Comparison of ENCODE assay signal across 24 cellular contexts in the genomic region with DNA sequence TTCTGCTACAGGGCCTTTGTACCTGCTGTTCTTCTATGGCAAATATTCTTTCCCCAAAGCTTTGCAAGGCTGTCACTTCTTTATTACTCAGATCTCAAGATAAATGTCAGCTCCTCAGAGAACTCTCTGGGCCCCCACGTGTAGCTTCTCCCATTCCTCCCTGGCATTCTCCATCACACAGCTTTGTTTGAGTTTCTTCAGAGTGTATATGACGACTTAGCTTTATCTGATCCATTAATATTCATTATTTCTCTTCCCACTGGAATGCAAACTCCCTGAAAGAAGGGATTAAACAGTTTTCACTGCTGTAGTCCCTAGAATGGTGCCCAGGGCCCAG.
DNase-seq lines count a peak whose midpoint lies in the region; ATAC-seq, FAIRE-seq and TF ChIP-seq lines count a peak whose summit lies in the region.
"Had no signal": no experiment of that assay in that cellular context is flagged by ENCODE, and none has a peak within 500 bp of the region (broad histone marks: within the 10 kb centered on the region; RNA-seq: fewer than 3 reads in every experiment).

No MANE protein-coding gene starts in this region.

- H3K4me3 ChIP-seq in kidney (ENCODE audit: low read length in 2 of 2), result no peak overlapping the region
- H3K4me3 ChIP-seq: gastroesophageal sphincter, GM23248, tibial nerve had no signal

- H3K27ac ChIP-seq in kidney (ENCODE audit: low read depth in 2 of 2, low read length in 2 of 2), result no peak overlapping the region
- H3K27ac ChIP-seq: 22Rv1, gastroesophageal sphincter, GM23248, parathyroid adenoma, tibial nerve had no signal

- H3K36me3 Mint-ChIP-seq in T-helper 1 cell treated with Interleukin-12 subunit alpha and Interleukin-12 subunit beta and Interleukin-4 antibody, amounts not matched to agents 30 μg/mL and 1 μg/mL, for 36 hours (ENCODE audit: low read depth), result peaks cover 18% of the 10 kb centered on the region
- H3K36me3 Mint-ChIP-seq in activated naive CD4-positive, alpha-beta T cell treated with anti-CD3 and anti-CD28 coated beads, Interleukin-2, amount 50 U/mL, for 72 hours, result peaks cover 28 to 37% of the 10 kb centered on the region in 2 donors
- peaks cover 15% of the 10 kb centered on the region for H3K36me3 Mint-ChIP-seq in activated naive CD4-positive, alpha-beta T cell treated with anti-CD3 and anti-CD28 coated beads, Interleukin-2, amount 10 ng/mL, durations not matched to agents 7 days and 5 days
- H3K36me3 Mint-ChIP-seq in activated naive CD8-positive, alpha-beta T cell treated with anti-CD3 and anti-CD28 coated beads for 36 hours, result peaks cover 60% of the 10 kb centered on the region

- H3K9me3 ChIP-seq in kidney (ENCODE audit: control insufficient read depth in 1 of 2, low read length in 2 of 2), result no peaks in the 10 kb centered on the region
- H3K9me3 ChIP-seq: gastroesophageal sphincter, tibial nerve had no signal

- no peak for ATAC-seq in activated naive CD4-positive, alpha-beta T cell treated with anti-CD3 and anti-CD28 coated beads, Interleukin-2, amount 50 U/mL, for 72 hours
- ATAC-seq: gastroesophageal sphincter, left ventricle myocardium superior, right cardiac atrium had no signal

- intact Hi-C loops in kidney (cut with DNase I), result no loop called here

- DNase-seq in T-helper 1 cell (no peak), kidney (no peak)
- no peak for DNase-seq in activated naive CD4-positive, alpha-beta T cell treated with anti-CD3 and anti-CD28 coated beads, Interleukin-2, amount 50 U/mL, for 72 hours (ENCODE audit: low spot score in 2 of 2)
- no peak for DNase-seq in activated naive CD4-positive, alpha-beta T cell treated with anti-CD3 and anti-CD28 coated beads, Interleukin-2, amount 10 ng/mL, durations not matched to agents 7 days and 5 days
- DNase-seq in activated naive CD8-positive, alpha-beta T cell treated with anti-CD3 and anti-CD28 coated beads for 36 hours, result no peak
- DNase-seq in stimulated activated CD4-positive, alpha-beta T cell treated with anti-CD3 and anti-CD28 coated beads, Interleukin-4, amount 100 ng/mL, for 24 hours, result no peak
- no peak for DNase-seq in stimulated activated CD4-positive, alpha-beta T cell treated with anti-CD3 and anti-CD28 coated beads, Interleukin-15, amount 100 ng/mL, for 24 hours
- DNase-seq: activated gamma-delta T cell; DMS53; GM23248; HFFc6; left ventricle myocardium superior; NCI-H1105 treated with DMSO at 0.1 percent for 48 hours; NCI-H2081; NCI-H345; stimulated activated CD4-positive, alpha-beta T cell treated with anti-CD3 and anti-CD28 coated beads, Interleukin-4, amount 100 ng/mL, for 4 hours had no signal

- H3K27ac Mint-ChIP-seq in T-helper 1 cell treated with Interleukin-12 subunit alpha and Interleukin-12 subunit beta and Interleukin-4 antibody, amounts not matched to agents 30 μg/mL and 1 μg/mL, for 36 hours, result peak overlapping the region; percentile 60
- peak overlapping the region; percentile 11 to 29 for H3K27ac Mint-ChIP-seq in activated naive CD4-positive, alpha-beta T cell treated with anti-CD3 and anti-CD28 coated beads, Interleukin-2, amount 50 U/mL, for 72 hours
- H3K27ac Mint-ChIP-seq in activated naive CD4-positive, alpha-beta T cell treated with anti-CD3 and anti-CD28 coated beads, Interleukin-2, amount 10 ng/mL, durations not matched to agents 7 days and 5 days, result no peak overlapping the region
- H3K27ac Mint-ChIP-seq in activated naive CD8-positive, alpha-beta T cell treated with anti-CD3 and anti-CD28 coated beads for 36 hours, result peak overlapping the region; percentile 42
- H3K27ac Mint-ChIP-seq: activated B cell treated with CpG ODN at 0.5 μM for 24 hours, HFFc6 had no signal

- H3K27me3 Mint-ChIP-seq in T-helper 1 cell treated with Interleukin-12 subunit alpha and Interleukin-12 subunit beta and Interleukin-4 antibody, amounts not matched to agents 30 μg/mL and 1 μg/mL, for 36 hours (ENCODE audit: low read depth), result no peaks in the 10 kb centered on the region
- no peaks in the 10 kb centered on the region for H3K27me3 Mint-ChIP-seq in activated naive CD4-positive, alpha-beta T cell treated with anti-CD3 and anti-CD28 coated beads, Interleukin-2, amount 10 ng/mL, durations not matched to agents 7 days and 5 days
- no peaks in the 10 kb centered on the region for H3K27me3 Mint-ChIP-seq in activated naive CD8-positive, alpha-beta T cell treated with anti-CD3 and anti-CD28 coated beads for 36 hours
- H3K27me3 Mint-ChIP-seq: activated B cell treated with CpG ODN at 0.5 μM for 24 hours had no signal

- no peaks in the 10 kb centered on the region for H3K9me3 Mint-ChIP-seq in T-helper 1 cell treated with Interleukin-12 subunit alpha and Interleukin-12 subunit beta and Interleukin-4 antibody, amounts not matched to agents 30 μg/mL and 1 μg/mL, for 36 hours
- no peaks in the 10 kb centered on the region for H3K9me3 Mint-ChIP-seq in activated naive CD4-positive, alpha-beta T cell treated with anti-CD3 and anti-CD28 coated beads, Interleukin-2, amount 50 U/mL, for 72 hours
- no peaks in the 10 kb centered on the region for H3K9me3 Mint-ChIP-seq in activated naive CD4-positive, alpha-beta T cell treated with anti-CD3 and anti-CD28 coated beads, Interleukin-2, amount 10 ng/mL, durations not matched to agents 7 days and 5 days
- H3K9me3 Mint-ChIP-seq in activated naive CD8-positive, alpha-beta T cell treated with anti-CD3 and anti-CD28 coated beads for 36 hours, result no peaks in the 10 kb centered on the region
- H3K9me3 Mint-ChIP-seq: activated B cell treated with CpG ODN at 0.5 μM for 24 hours, HFFc6, nephron had no signal

- H3K4me1 ChIP-seq in kidney (ENCODE audit: control insufficient read depth in 1 of 2, insufficient read depth in 1 of 2, low read depth in 1 of 2, low read length in 2 of 2), result peaks cover 0 to 7% of the 10 kb centered on the region in 2 donors
- H3K4me1 ChIP-seq: parathyroid adenoma had no signal

- CTCF ChIA-PET in activated naive CD4-positive, alpha-beta T cell treated with anti-CD3 and anti-CD28 coated beads, Interleukin-2, amount 10 ng/mL, durations not matched to agents 7 days and 5 days (lab: Charles Lee), result interaction anchor here (1.6 to 2.8 kb wide), 4 partner anchors 14 to 85 kb away, joined by 6 to 17 read pairs (median 9); no protein-coding TSS in a partner anchor

- TF ChIP-seq CTCF in kidney (IDR thresholded peaks at IDR 0.05; ENCODE audit: borderline replicate concordance, extremely low read depth, insufficient read depth), result no peak

- FAIRE-seq in kidney (lab: Jason Lieb, UNC), result no peak

- no peaks in the 10 kb centered on the region for H3K36me3 ChIP-seq in kidney (ENCODE audit: control insufficient read depth in 1 of 2, insufficient read depth in 2 of 2, low read length in 2 of 2)
- H3K36me3 ChIP-seq: gastroesophageal sphincter, tibial nerve had no signal

- H3K4me3 Mint-ChIP-seq in T-helper 1 cell treated with Interleukin-12 subunit alpha and Interleukin-12 subunit beta and Interleukin-4 antibody, amounts not matched to agents 30 μg/mL and 1 μg/mL, for 36 hours, result peak overlapping the region; percentile 93
- H3K4me3 Mint-ChIP-seq in activated naive CD4-positive, alpha-beta T cell treated with anti-CD3 and anti-CD28 coated beads, Interleukin-2, amount 10 ng/mL, durations not matched to agents 7 days and 5 days, result no peak overlapping the region
- peak overlapping the region; percentile 96 for H3K4me3 Mint-ChIP-seq in activated naive CD8-positive, alpha-beta T cell treated with anti-CD3 and anti-CD28 coated beads for 36 hours
- H3K4me3 Mint-ChIP-seq: HFFc6 had no signal

- peaks cover 75% of the 10 kb centered on the region for H3K4me1 Mint-ChIP-seq in T-helper 1 cell treated with Interleukin-12 subunit alpha and Interleukin-12 subunit beta and Interleukin-4 antibody, amounts not matched to agents 30 μg/mL and 1 μg/mL, for 36 hours (ENCODE audit: low read depth)
- peaks cover 72% of the 10 kb centered on the region for H3K4me1 Mint-ChIP-seq in activated naive CD4-positive, alpha-beta T cell treated with anti-CD3 and anti-CD28 coated beads, Interleukin-2, amount 10 ng/mL, durations not matched to agents 7 days and 5 days
- peaks cover 72% of the 10 kb centered on the region for H3K4me1 Mint-ChIP-seq in activated naive CD8-positive, alpha-beta T cell treated with anti-CD3 and anti-CD28 coated beads for 36 hours

- no peak overlapping the region for H3K9ac ChIP-seq in kidney (ENCODE audit: low read length in 2 of 2)
- H3K9ac ChIP-seq: GM23248, parathyroid adenoma had no signal
